ENCODE assay signal across 19 cellular contexts in genomic region chr3:127105587-127105986, GRCh38.
"Had no signal": no experiment of that assay in that cellular context is flagged by ENCODE, and none has a peak within 500 bp of the region (broad histone marks: within the 10 kb centered on the region; RNA-seq: fewer than 3 reads in every experiment).

No MANE protein-coding gene starts in this region.

- H3K4me1 ChIP-seq: body of pancreas, lower lobe of right lung, tibial nerve had no signal

- H3K4me3 Mint-ChIP-seq: activated CD4-positive, alpha-beta T cell treated with anti-CD3 and anti-CD28 coated beads, Interleukin-2, amount 10 ng/mL, durations not matched to agents 7 days and 5 days; activated naive CD8-positive, alpha-beta T cell treated with anti-CD3 and anti-CD28 coated beads for 36 hours; central memory CD8-positive, alpha-beta T cell; dendritic cell treated with granulocyte-macrophage colony-stimulating factor and Interleukin-4, amounts not matched to agents 40 ng/mL and 50 ng/mL, for 4 days; stimulated activated memory B cell treated with anti-CD40 and anti-IgM and Interleukin-4, amounts not matched to agents 10 μg/mL and 1 μg/mL and 100 μg/mL, for 72 hours had no signal

- H3K4me3 ChIP-seq: body of pancreas, lower lobe of right lung, ovary, tibial nerve had no signal

- DNase-seq: activated CD4-positive, alpha-beta T cell treated with anti-CD3 and anti-CD28 coated beads, Interleukin-2, amount 10 ng/mL, durations not matched to agents 7 days and 5 days; activated CD8-positive, alpha-beta memory T cell treated with anti-CD3 and anti-CD28 coated beads, Interleukin-2, amount 50 U/mL, for 48 hours; activated naive CD8-positive, alpha-beta T cell treated with anti-CD3 and anti-CD28 coated beads for 36 hours; amygdala; body of pancreas; effector memory CD4-positive, alpha-beta T cell; foreskin melanocyte; left colon; lower lobe of right lung; midbrain; stimulated activated CD4-positive, alpha-beta T cell treated with anti-CD3 and anti-CD28 coated beads, Interleukin-12 subunit alpha, Interleukin-12 subunit beta, amount 100 ng/mL, for 4 hours; SW 1271 had no signal

- FAIRE-seq: TTC549 had no signal

- H3K27me3 Mint-ChIP-seq: activated CD4-positive, alpha-beta T cell treated with anti-CD3 and anti-CD28 coated beads, Interleukin-2, amount 10 ng/mL, durations not matched to agents 7 days and 5 days; activated naive CD8-positive, alpha-beta T cell treated with anti-CD3 and anti-CD28 coated beads for 36 hours had no signal

- H3K4me1 Mint-ChIP-seq: activated CD4-positive, alpha-beta T cell treated with anti-CD3 and anti-CD28 coated beads, Interleukin-2, amount 10 ng/mL, durations not matched to agents 7 days and 5 days; activated naive CD8-positive, alpha-beta T cell treated with anti-CD3 and anti-CD28 coated beads for 36 hours; central memory CD8-positive, alpha-beta T cell; stimulated activated memory B cell treated with anti-CD40 and anti-IgM and Interleukin-4, amounts not matched to agents 10 μg/mL and 1 μg/mL and 100 μg/mL, for 72 hours had no signal

- H3K9me3 ChIP-seq: body of pancreas, lower lobe of right lung, ovary, tibial nerve had no signal

- H3K27ac ChIP-seq: body of pancreas, epithelial cell of prostate, lower lobe of right lung, ovary, tibial nerve had no signal

- H3K27me3 ChIP-seq: body of pancreas, ovary, tibial nerve had no signal

- H3K27ac Mint-ChIP-seq: activated CD4-positive, alpha-beta T cell treated with anti-CD3 and anti-CD28 coated beads, Interleukin-2, amount 10 ng/mL, durations not matched to agents 7 days and 5 days; activated naive CD8-positive, alpha-beta T cell treated with anti-CD3 and anti-CD28 coated beads for 36 hours; dendritic cell treated with granulocyte-macrophage colony-stimulating factor and Interleukin-4, amounts not matched to agents 40 ng/mL and 50 ng/mL, for 4 days; stimulated activated memory B cell treated with anti-CD40 and anti-IgM and Interleukin-4, amounts not matched to agents 10 μg/mL and 1 μg/mL and 100 μg/mL, for 72 hours had no signal

- H3K36me3 ChIP-seq: lower lobe of right lung, ovary, tibial nerve had no signal

- ATAC-seq: body of pancreas; left colon; stimulated activated memory B cell treated with anti-CD40 and anti-IgM and Interleukin-4, amounts not matched to agents 10 μg/mL and 1 μg/mL and 100 μg/mL, for 72 hours had no signal

- H3K9me3 Mint-ChIP-seq: activated CD4-positive, alpha-beta T cell treated with anti-CD3 and anti-CD28 coated beads, Interleukin-2, amount 10 ng/mL, durations not matched to agents 7 days and 5 days; activated naive CD8-positive, alpha-beta T cell treated with anti-CD3 and anti-CD28 coated beads for 36 hours; central memory CD8-positive, alpha-beta T cell; dendritic cell treated with granulocyte-macrophage colony-stimulating factor and Interleukin-4, amounts not matched to agents 40 ng/mL and 50 ng/mL, for 4 days had no signal

- H3K36me3 Mint-ChIP-seq: activated naive CD8-positive, alpha-beta T cell treated with anti-CD3 and anti-CD28 coated beads for 36 hours; stimulated activated memory B cell treated with anti-CD40 and anti-IgM and Interleukin-4, amounts not matched to agents 10 μg/mL and 1 μg/mL and 100 μg/mL, for 72 hours had no signal
